In genomic region chrX:151742311-151742710, GRCh38 we compare ENCODE assay signal across 12 cellular contexts. TPM values are rescaled to one million over a fixed set of nuclear protein-coding genes. Genes with fewer than 3 reads are reported as not detected.
"Had no signal": no experiment of that assay in that cellular context is flagged by ENCODE, and none has a peak within 500 bp of the region (broad histone marks: within the 10 kb centered on the region; RNA-seq: fewer than 3 reads in every experiment).

No MANE protein-coding gene starts in this region.

- H3K27ac ChIP-seq: GM23248 had no signal

- H3K4me2 ChIP-seq: GM23338 had no signal

- FAIRE-seq: H1, H54 had no signal

- H3K9me3 ChIP-seq: HAP-1 had no signal

- H3K9me3 Mint-ChIP-seq: GM23338 had no signal

- DNase-seq: GM23248, GOT3, H7, H9, HCEC 1CT, HFFc6 had no signal

- H2AFZ ChIP-seq: GM23248, GM23338 had no signal

- ATAC-seq: GM23338, HCT116 had no signal

- H3K36me3 ChIP-seq: HAP-1 had no signal

- H3K27ac Mint-ChIP-seq: GM23338, H9, HFFc6 had no signal

- H3K4me1 Mint-ChIP-seq: GM23338, H9 had no signal

- H3K9ac ChIP-seq: GM23248 had no signal

- H3K4me3 Mint-ChIP-seq: GM23338, H9, HFFc6 had no signal

- H3K4me3 ChIP-seq: GM23248, GM23338, HAP-1 had no signal

- H3K4me1 ChIP-seq: HAP-1 had no signal

RNA-seq across cellular contexts. Expression of gene CNGA2, which starts 7.8 kb away (rescaled TPM):
- total RNA-seq: GM23248, GM23338, H1, H4, H7, H9, HFFc6 had no signal
- polyA plus RNA-seq: GM23248, GM23338, H1 had no signal

RNA-seq across cellular contexts. Expression of gene FATE1, which starts 26.5 kb away (rescaled TPM):
- total RNA-seq: GM23248, H1, H4, H7, H9, HFFc6 had no signal
- polyA plus RNA-seq: GM23248, GM23338 had no signal

RNA-seq across cellular contexts. Expression of gene PRRG3, which starts 47.1 kb away (rescaled TPM):
- total RNA-seq: GM23248, H4, HFFc6 had no signal
